In the genomic region with DNA sequence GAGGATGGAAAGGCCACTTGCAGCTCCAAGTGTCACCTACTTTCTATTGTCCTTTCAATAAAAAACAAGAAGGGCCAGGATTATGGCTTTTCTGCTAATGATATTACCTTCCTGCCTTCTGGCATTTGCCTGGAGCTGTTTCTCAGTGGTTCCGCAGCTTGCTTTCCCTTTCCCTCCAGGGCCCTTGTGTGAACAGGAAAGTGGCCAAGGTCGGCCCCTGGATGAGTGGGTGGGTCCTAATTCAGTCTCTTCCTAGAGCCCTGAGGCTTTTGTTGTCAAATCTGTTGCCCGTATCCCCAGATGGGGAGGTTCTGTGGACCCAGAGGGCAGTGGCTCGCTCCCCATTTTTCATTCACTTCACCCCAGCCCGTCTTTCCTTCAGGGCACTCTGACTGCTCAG, we compare ENCODE assay signal across 6 cellular contexts.
"Had no signal": no experiment of that assay in that cellular context is flagged by ENCODE, and none has a peak within 500 bp of the region (broad histone marks: within the 10 kb centered on the region; RNA-seq: fewer than 3 reads in every experiment).

No MANE protein-coding gene starts in this region.

- H3K9me3 Mint-ChIP-seq: GM23338, H9 had no signal

- DNase-seq: H9, HCEC 1CT had no signal

- H3K27ac ChIP-seq: HL-60 had no signal

- H3K4me3 ChIP-seq: GM23338 had no signal

- ATAC-seq: GM23338, HepG2 had no signal

- H3K4me1 Mint-ChIP-seq: GM23338, H9 had no signal

- H3K27ac Mint-ChIP-seq: GM23338, IgD-negative memory B cell had no signal

- H3K27me3 Mint-ChIP-seq: IgD-negative memory B cell had no signal

- H3K4me3 Mint-ChIP-seq: GM23338, H9, IgD-negative memory B cell had no signal
